Comparison of ENCODE assay signal across 1 cellular context in genomic region chr17:902463-902862, GRCh38.
TF ChIP-seq lines count a peak whose summit lies in the region.

No MANE protein-coding gene starts in this region.

TF ChIP-seq in IMR-90, 13 proteins besides CTCF, POLR2A, EP300 and RAD21:
- TF ChIP-seq USF2 (IDR thresholded peaks at IDR 0.05; ENCODE audit: low read depth, low read length), result no peak
- TF ChIP-seq MXI1 (IDR thresholded peaks at IDR 0.05; ENCODE audit: borderline replicate concordance, low read depth, low read length), result no peak
- TF ChIP-seq NFE2L2 (IDR thresholded peaks at IDR 0.05; ENCODE audit: low read depth, low read length), result no peak
- TF ChIP-seq CEBPB (IDR thresholded peaks at IDR 0.05; ENCODE audit: low read depth, low read length), result no peak
- TF ChIP-seq RCOR1 (IDR thresholded peaks at IDR 0.05; ENCODE audit: insufficient replicate concordance, low read length), result no peak
- TF ChIP-seq BHLHE40 (IDR thresholded peaks at IDR 0.05; ENCODE audit: low read depth, low read length), result no peak
- TF ChIP-seq SMC3 (IDR thresholded peaks at IDR 0.05; ENCODE audit: low read depth, low read length), result no peak
- no peak for TF ChIP-seq RFX5 (IDR thresholded peaks at IDR 0.05; ENCODE audit: low read depth, low read length)
- no peak for TF ChIP-seq FOS (IDR thresholded peaks at IDR 0.05; ENCODE audit: low read depth, low read length)
- no peak for TF ChIP-seq MAFK (IDR thresholded peaks at IDR 0.05; ENCODE audit: low read depth, low read length)
TF ChIP-seq in IMR-90: peak in this region for 0.
